19 cellular contexts compared by ENCODE assay signal in the genomic region with DNA sequence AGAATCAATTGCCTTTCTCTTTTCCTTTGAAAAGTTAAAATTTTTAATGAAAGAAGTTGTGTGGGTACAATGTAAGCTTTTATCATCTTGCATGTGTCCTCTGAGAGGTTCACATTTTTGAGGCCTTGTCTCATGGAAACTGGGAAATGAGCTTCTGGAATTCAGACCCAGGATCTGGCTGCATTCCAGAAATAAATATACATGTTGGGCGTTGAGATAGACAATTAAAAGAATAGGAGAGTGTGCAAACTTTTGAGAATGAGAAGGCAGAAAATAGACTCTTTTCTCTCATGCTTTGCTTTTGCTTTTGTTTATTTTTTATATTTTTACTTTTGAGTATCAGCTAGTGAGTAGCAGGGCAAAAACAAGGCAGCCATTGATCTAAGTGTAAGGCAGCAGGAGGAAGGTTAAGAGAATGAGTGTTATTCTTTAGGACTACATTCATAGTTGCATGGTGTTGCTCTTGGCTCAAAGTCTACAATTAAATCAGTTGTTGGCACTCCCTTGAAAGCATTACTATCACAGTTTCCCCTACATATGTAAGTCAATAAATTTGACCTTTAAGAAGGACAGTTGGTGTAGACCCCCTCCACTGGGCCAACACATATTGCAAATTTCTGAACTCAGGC. TPM values are rescaled to one million over a fixed set of nuclear protein-coding genes. Genes with fewer than 3 reads are reported as not detected.
DNase-seq lines count a peak whose midpoint lies in the region; ATAC-seq and TF ChIP-seq lines count a peak whose summit lies in the region.
"Had no signal": no experiment of that assay in that cellular context is flagged by ENCODE, and none has a peak within 500 bp of the region (broad histone marks: within the 10 kb centered on the region; RNA-seq: fewer than 3 reads in every experiment).

No MANE protein-coding gene starts in this region.

- no peak overlapping the region for H2BK120ac ChIP-seq in mesendoderm (ENCODE audit: low read depth, low read length)

- no peaks in the 10 kb centered on the region for H3K36me3 Mint-ChIP-seq in CD8-positive, alpha-beta T cell

- no peaks in the 10 kb centered on the region for H3K79me2 ChIP-seq in mesendoderm (ENCODE audit: control insufficient read depth, insufficient read depth, low read length)

- H3K79me1 ChIP-seq in mesendoderm (ENCODE audit: low read length) = no peaks in the 10 kb centered on the region

- no peaks in the 10 kb centered on the region for H3K9me3 Mint-ChIP-seq in CD8-positive, alpha-beta T cell
- H3K9me3 Mint-ChIP-seq: dendritic cell treated with granulocyte-macrophage colony-stimulating factor and Interleukin-4, amounts not matched to agents 40 ng/mL and 50 ng/mL, for 4 days; HFFc6 had no signal

- H3K27ac Mint-ChIP-seq in CD8-positive, alpha-beta T cell = no peak overlapping the region
- H3K27ac Mint-ChIP-seq: dendritic cell treated with granulocyte-macrophage colony-stimulating factor and Interleukin-4, amounts not matched to agents 40 ng/mL and 50 ng/mL, for 4 days; HFFc6 had no signal

- no peak overlapping the region for H2BK5ac ChIP-seq in mesendoderm (ENCODE audit: low read length)

- H3K36me3 ChIP-seq in left ventricle myocardium inferior (no peaks in the 10 kb centered on the region), mesendoderm (ENCODE audit: control insufficient read depth, insufficient read depth, low read length) (no peaks in the 10 kb centered on the region)
- no peaks in the 10 kb centered on the region for H3K36me3 ChIP-seq in CD8-positive, alpha-beta T cell (ENCODE audit: insufficient read depth, low read length)
- H3K36me3 ChIP-seq: ovary had no signal

- no peak overlapping the region for H2BK15ac ChIP-seq in mesendoderm (replicated peaks; ENCODE audit: low read depth)

- no peak for ATAC-seq in CD8-positive, alpha-beta T cell
- ATAC-seq in GM18861 (IDR thresholded peaks at IDR 0.05; ENCODE audit: unreplicated experiment) (no peak), GM18498 (IDR thresholded peaks at IDR 0.05; ENCODE audit: unreplicated experiment) (no peak)
- ATAC-seq: PC-3 had no signal

- no peak overlapping the region for H3K56ac ChIP-seq in mesendoderm (ENCODE audit: low read length)

- POLR2A ChIA-PET in CD8-positive, alpha-beta T cell (lab: Charles Lee) = no interaction called here
- POLR2A ChIA-PET in RWPE1 (lab: Yijun Ruan, JAX; ENCODE audit: low non-redundant PET) = no interaction called here

- peak; percentile 8 for TF ChIP-seq CTCF in left ventricle myocardium inferior (IDR thresholded peaks at IDR 0.05; ENCODE audit: borderline replicate concordance)
- TF ChIP-seq CTCF in CD8-positive, alpha-beta T cell (IDR thresholded peaks at IDR 0.05) = no peak
- TF ChIP-seq CTCF in RWPE1 (conservative IDR thresholded peaks at IDR 0.05; ENCODE audit: low read depth) = no peak

- no peak overlapping the region for H3K4ac ChIP-seq in mesendoderm (ENCODE audit: low read depth, low read length)

- H2AK5ac ChIP-seq in mesendoderm (ENCODE audit: low read length) = no peak overlapping the region

- no peak overlapping the region for H3K4me2 ChIP-seq in mesendoderm (ENCODE audit: low read length)

- no peak for DNase-seq in left ventricle myocardium inferior
- DNase-seq in cardiac septum (ENCODE audit: low spot score) = no peak
- DNase-seq in dermis blood vessel endothelial cell = peak; percentile 30
- DNase-seq in mesendoderm = peak; percentile 37
- no peak for DNase-seq in CD8-positive, alpha-beta T cell
- DNase-seq in RWPE1 (ENCODE audit: low spot score) = no peak
- DNase-seq: activated CD4-positive, alpha-beta T cell treated with anti-CD3 and anti-CD28 coated beads, Interleukin-2, amount 50 U/mL, for 1 hour; activated T-cell treated with anti-CD3 and anti-CD28 coated beads, Interleukin-2, amount 50 U/mL, for 48 hours; HFFc6; NCI-H187; NCI-H526; ovary; PC-3 had no signal

- CTCF ChIA-PET in CD8-positive, alpha-beta T cell (lab: Charles Lee) = no interaction called here
- CTCF ChIA-PET in RWPE1 (lab: Yijun Ruan, JAX) = interaction anchor here (1.0 kb wide), 1 partner anchor 12 kb away, joined by 3 read pairs; no protein-coding TSS in a partner anchor

- H3K23ac ChIP-seq in mesendoderm (ENCODE audit: low read length) = no peak overlapping the region

- no peak overlapping the region for H3K27ac ChIP-seq in left ventricle myocardium inferior (replicated peaks)
- H3K27ac ChIP-seq in mesendoderm (ENCODE audit: low read depth, low read length) = no peak overlapping the region
- no peak overlapping the region for H3K27ac ChIP-seq in CD8-positive, alpha-beta T cell (ENCODE audit: low read depth, low read length)
- no peak overlapping the region for H3K27ac ChIP-seq in RWPE1
- H3K27ac ChIP-seq: 22Rv1, ovary had no signal

- H3K4me1 ChIP-seq in left ventricle myocardium inferior = no peaks in the 10 kb centered on the region
- H3K4me1 ChIP-seq in mesendoderm (ENCODE audit: control insufficient read depth, low read depth, low read length) = no peaks in the 10 kb centered on the region
- H3K4me1 ChIP-seq in CD8-positive, alpha-beta T cell (ENCODE audit: insufficient read depth, low read length) = no peaks in the 10 kb centered on the region

- no CpG with 5 or more reads among the region's 1 CpG for WGBS in mesendoderm (ENCODE audit: extremely low coverage, insufficient coverage, low lambda C conversion rate)

- no peaks in the 10 kb centered on the region for H3K4me1 Mint-ChIP-seq in CD8-positive, alpha-beta T cell (ENCODE audit: low read depth)

- peaks cover 13% of the 10 kb centered on the region for H3K27me3 ChIP-seq in left ventricle myocardium inferior (ENCODE audit: low read depth)
- H3K27me3 ChIP-seq in mesendoderm (ENCODE audit: insufficient read depth, low read length, poor library complexity) = no peaks in the 10 kb centered on the region
- H3K27me3 ChIP-seq in CD8-positive, alpha-beta T cell (ENCODE audit: insufficient read depth, low read length) = no peaks in the 10 kb centered on the region
- H3K27me3 ChIP-seq: ovary had no signal

- H3K4me3 Mint-ChIP-seq in CD8-positive, alpha-beta T cell = no peak overlapping the region
- H3K4me3 Mint-ChIP-seq: dendritic cell treated with granulocyte-macrophage colony-stimulating factor and Interleukin-4, amounts not matched to agents 40 ng/mL and 50 ng/mL, for 4 days; HFFc6 had no signal

- H3K9ac ChIP-seq in mesendoderm (ENCODE audit: low read length) = no peak overlapping the region

- no peak overlapping the region for H3K4me3 ChIP-seq in left ventricle myocardium inferior
- H3K4me3 ChIP-seq in mesendoderm (ENCODE audit: low read length) = no peak overlapping the region
- no peak overlapping the region for H3K4me3 ChIP-seq in CD8-positive, alpha-beta T cell (ENCODE audit: low read depth, low read length)
- H3K4me3 ChIP-seq: ovary had no signal

- no peaks in the 10 kb centered on the region for H3K9me3 ChIP-seq in left ventricle myocardium inferior (replicated peaks)
- no peaks in the 10 kb centered on the region for H3K9me3 ChIP-seq in CD8-positive, alpha-beta T cell (ENCODE audit: low read length)
- H3K9me3 ChIP-seq: ovary had no signal

- no peak overlapping the region for H3K18ac ChIP-seq in mesendoderm (ENCODE audit: low read length)

- H3K27me3 Mint-ChIP-seq in CD8-positive, alpha-beta T cell (ENCODE audit: low read depth) = peaks cover 10% of the 10 kb centered on the region
- H3K27me3 Mint-ChIP-seq: dendritic cell treated with granulocyte-macrophage colony-stimulating factor and Interleukin-4, amounts not matched to agents 40 ng/mL and 50 ng/mL, for 4 days had no signal

- no peak overlapping the region for H4K5ac ChIP-seq in mesendoderm (ENCODE audit: low read length)

- H4K8ac ChIP-seq in mesendoderm (ENCODE audit: low read depth, low read length) = no peak overlapping the region

- intact Hi-C loops in left ventricle myocardium inferior (cut with micrococcal nuclease) (no loop called here), cardiac septum (cut with DNase I) (no loop called here)
- intact Hi-C loops in CD8-positive, alpha-beta T cell (cut with DNase I, micrococcal nuclease) = no loop called here

RNA-seq across cellular contexts. Expression of gene SHROOM3, which starts 12.4 kb away (rescaled TPM):
- total RNA-seq in left ventricle myocardium inferior (16.2 TPM), cardiac septum (25.0 TPM), dermis blood vessel endothelial cell (0.51 and 1.1 TPM in 2 replicates)
- 9.4 TPM for polyA plus RNA-seq in mesendoderm (2013, experiment 1 of 2)
- polyA plus RNA-seq in mesendoderm (2013, experiment 2 of 2) = 10.0 TPM
- not detected for total RNA-seq in CD8-positive, alpha-beta T cell

RNA-seq across cellular contexts. Expression of gene CCDC158, which starts 26.5 kb away (rescaled TPM):
- total RNA-seq in left ventricle myocardium inferior (0.11 TPM), cardiac septum (0.81 TPM), dermis blood vessel endothelial cell (not detected in 2 replicates)
- polyA plus RNA-seq in mesendoderm (2013, experiment 1 of 2) = not detected
- not detected for polyA plus RNA-seq in mesendoderm (2013, experiment 2 of 2)
- not detected for total RNA-seq in CD8-positive, alpha-beta T cell
- total RNA-seq: LHCN-M2, lung microvascular endothelial cell, PC-3 had no signal

Comparison
In these comparisons a context has a peak if more than half of its experiments do, and no peak if none do; other contexts are left out.
1. DNase-seq: peak in dermis blood vessel endothelial cell (single experiment) and mesendoderm (single experiment); none in left ventricle myocardium inferior (single experiment), cardiac septum (single experiment), CD8-positive, alpha-beta T cell (0 of 7) and RWPE1 (single experiment).